ENCODE assay signal across 12 cellular contexts in genomic region chr11:65790902-65791650, GRCh38. TPM values are rescaled to one million over a fixed set of nuclear protein-coding genes. Genes with fewer than 3 reads are reported as not detected.
DNase-seq lines count a peak whose midpoint lies in the region; ATAC-seq, FAIRE-seq and TF ChIP-seq lines count a peak whose summit lies in the region.
"Had no signal": no experiment of that assay in that cellular context is flagged by ENCODE, and none has a peak within 500 bp of the region (broad histone marks: within the 10 kb centered on the region; RNA-seq: fewer than 3 reads in every experiment).

No MANE protein-coding gene starts in this region.

- peak overlapping the region; percentile 17 for H2BK15ac ChIP-seq in neuronal stem cell (ENCODE audit: low read length)

- TF ChIP-seq EP300 in GM12878 (IDR thresholded peaks at IDR 0.05; ENCODE audit: borderline replicate concordance in 1 of 2, control insufficient read depth in 1 of 2, low read depth in 2 of 2, low read length in 2 of 2): no peak

- no peak overlapping the region for H2BK120ac ChIP-seq in neuronal stem cell (ENCODE audit: low read depth, low read length)

- BruUV-seq in GM12878 (replicated peaks; lab: Mats Ljungman, UMichigan): no TSS peak

- TF ChIP-seq CTCF in GM12878 (IDR thresholded peaks at IDR 0.05 in 2 of 3, conservative IDR thresholded peaks at IDR 0.05 in 1 of 3; ENCODE audit: control insufficient read depth in 2 of 3, extremely low read depth in 1 of 3, insufficient read depth in 1 of 3, low read depth in 3 of 3, low read length in 3 of 3): no peak
- TF ChIP-seq CTCF in heart right ventricle (IDR thresholded peaks at IDR 0.05): no peak
- TF ChIP-seq CTCF in omental fat pad (IDR thresholded peaks at IDR 0.05): no peak

- H3K79me2 ChIP-seq in GM12878 (ENCODE audit: control insufficient read depth, insufficient read depth, low read length): no peaks in the 10 kb centered on the region

- H3K9ac ChIP-seq in BLaER1 treated with 17β-estradiol and CSF1 and Interleukin-3, amounts not matched to agents 10 nM and 100 nM: peak overlapping the region in 1 of 11 experiments; percentile 4; a peak in 1 of 22 replicates
- H3K9ac ChIP-seq in GM12878 (ENCODE audit: control insufficient read depth, insufficient read depth, low read length) (no peak overlapping the region), neuronal stem cell (ENCODE audit: low read depth, low read length, poor library complexity) (no peak overlapping the region)

- FAIRE-seq in GM12878 (lab: Jason Lieb, UNC): no peak

- DNase-seq in GM12878 (ENCODE audit: low read depth, low spot score) (no peak), neuronal stem cell (ENCODE audit: low spot score) (no peak), heart right ventricle (no peak), mucosa of gallbladder (ENCODE audit: low spot score) (no peak), omental fat pad (ENCODE audit: low spot score) (no peak)
- DNase-seq: activated CD4-positive, alpha-beta T cell treated with anti-CD3 and anti-CD28 coated beads, Interleukin-2, amount 10 ng/mL, durations not matched to agents 7 days and 5 days; left ventricle myocardium superior; nephron progenitor cell had no signal

- TF ChIP-seq POLR2A in GM12878 (IDR thresholded peaks at IDR 0.05; ENCODE audit: low read depth, low read length): no peak

- SMC1A ChIA-PET in GM12878 (lab: Charles Lee; ENCODE audit: uncharacterized antibody, unreplicated experiment): interaction anchor here (1.1 to 2.7 kb wide), 5 partner anchors 11 to 26 kb away, joined by 3 to 17 read pairs (median 4); no protein-coding TSS in a partner anchor

- H3K14ac ChIP-seq in neuronal stem cell (ENCODE audit: low read length): no peak overlapping the region

- no peaks in the 10 kb centered on the region for H3K9me3 ChIP-seq in BLaER1 treated with 17β-estradiol and CSF1 and Interleukin-3, amounts not matched to agents 10 nM and 100 nM (replicated peaks in 1 of 11)
- H3K9me3 ChIP-seq in GM12878 (replicated peaks; ENCODE audit: control insufficient read depth, insufficient read depth, low read length) (no peaks in the 10 kb centered on the region), neuronal stem cell (replicated peaks in 1 of 2; ENCODE audit: control insufficient read depth in 2 of 2, insufficient read depth in 1 of 2, low read depth in 1 of 2, low read length in 2 of 2) (no peaks in the 10 kb centered on the region), heart right ventricle (no peaks in the 10 kb centered on the region)
- H3K9me3 ChIP-seq: right atrium auricular region had no signal

- RAD21 ChIA-PET in GM12878 (lab: Charles Lee; ENCODE audit: unreplicated experiment): interaction anchor here (0.9 to 2.7 kb wide), 6 partner anchors 8 to 68 kb away, joined by 3 to 24 read pairs (median 6); partner anchors contain the start of gene AP5B1

- in situ Hi-C loops in GM12878 (cut with MboI): no loop called here

- no peak overlapping the region for H3K18ac ChIP-seq in neuronal stem cell (ENCODE audit: low read length)

- WGBS in GM12878 (ENCODE audit: insufficient coverage, insufficient replicate concordance, low lambda C conversion rate, missing lambda C conversion rate): 69% methylated on average over 18 of the region's 18 CpGs
- no CpG with 5 or more reads among the region's 18 CpGs for WGBS in neuronal stem cell (ENCODE audit: extremely low coverage in 2 of 2, insufficient read length in 2 of 2, insufficient replicate concordance in 1 of 2), 2 donors
- 86 to 92% methylated on average over 18 of the region's 18 CpGs for WGBS in heart right ventricle, 2 donors

- H3K4me3 ChIP-seq in BLaER1 treated with 17β-estradiol and CSF1 and Interleukin-3, amounts not matched to agents 10 nM and 100 nM: no peak overlapping the region
- no peak overlapping the region for H3K4me3 ChIP-seq in GM12878
- no peak overlapping the region for H3K4me3 ChIP-seq in neuronal stem cell (ENCODE audit: low read length in 2 of 2)
- no peak overlapping the region for H3K4me3 ChIP-seq in heart right ventricle
- H3K4me3 ChIP-seq: right atrium auricular region had no signal

- H3K4me2 ChIP-seq in BLaER1 treated with 17β-estradiol and CSF1 and Interleukin-3, amounts not matched to agents 10 nM and 100 nM: peak overlapping the region; percentile 60 to 93 (median 81)
- H3K4me2 ChIP-seq in GM12878 (ENCODE audit: control insufficient read depth, insufficient read depth): peak overlapping the region; percentile 80
- H3K4me2 ChIP-seq in neuronal stem cell (ENCODE audit: insufficient read depth, low read length, poor library complexity, severe bottlenecking): no peak overlapping the region

- no peak overlapping the region for H3K4ac ChIP-seq in neuronal stem cell (ENCODE audit: low read length)

- ATAC-seq in HG03432 (IDR thresholded peaks at IDR 0.05; ENCODE audit: unreplicated experiment) (peak; percentile 10), GM12878 (no peak), heart right ventricle (no peak), omental fat pad (ENCODE audit: low FRiP score) (no peak)
- ATAC-seq: left ventricle myocardium superior had no signal

- peak overlapping the region; percentile 71 for H2BK5ac ChIP-seq in neuronal stem cell (ENCODE audit: low read length)

- H3K27ac ChIP-seq in BLaER1 treated with 17β-estradiol and CSF1 and Interleukin-3, amounts not matched to agents 10 nM and 100 nM: no peak overlapping the region
- H3K27ac ChIP-seq in GM12878 (ENCODE audit: control insufficient read depth, insufficient read depth) (peak overlapping the region; percentile 54), neuronal stem cell (replicated peaks; ENCODE audit: low read length) (no peak overlapping the region), heart right ventricle (peak overlapping the region in 1 of 10 donors; percentile 36)
- H3K27ac ChIP-seq: right atrium auricular region had no signal

- peaks cover 0 to 27% (median 15%) of the 10 kb centered on the region in 11 experiments; a peak in 15 of 22 replicates for H4K20me1 ChIP-seq in BLaER1 treated with 17β-estradiol and CSF1 and Interleukin-3, amounts not matched to agents 10 nM and 100 nM
- no peaks in the 10 kb centered on the region for H4K20me1 ChIP-seq in GM12878 (ENCODE audit: control insufficient read depth, insufficient read depth)

- peak overlapping the region; percentile 48 for H3K23ac ChIP-seq in neuronal stem cell (ENCODE audit: low read depth, low read length, poor library complexity)

- peak overlapping the region; percentile 88 for H2AK5ac ChIP-seq in neuronal stem cell (ENCODE audit: low read depth, low read length)

- CTCF ChIA-PET in GM12878 (lab: Yijun Ruan, JAX): interaction anchor here (0.6 to 5.9 kb wide), 12 partner anchors 8 to 430 kb away, joined by 3 to 62 read pairs (median 6); partner anchors contain the start of genes AP5B1, CCDC85B, KAT5 and MUS81

- peaks cover 36 to 79% (median 47%) of the 10 kb centered on the region in 11 experiments for H3K27me3 ChIP-seq in BLaER1 treated with 17β-estradiol and CSF1 and Interleukin-3, amounts not matched to agents 10 nM and 100 nM
- H3K27me3 ChIP-seq in GM12878 (replicated peaks in 1 of 2; ENCODE audit: control insufficient read depth in 2 of 2, insufficient read depth in 2 of 2, low read length in 1 of 2) (peaks cover 5 to 9% of the 10 kb centered on the region in 2 experiments; a peak in 2 of 4 replicates), neuronal stem cell (ENCODE audit: control insufficient read depth in 3 of 3, insufficient read depth in 3 of 3, low read depth in 1 of 3, low read length in 3 of 3) (peaks cover 19 to 98% (median 37%) of the 10 kb centered on the region in 3 experiments), heart right ventricle (peaks cover 20 to 68% (median 52%) of the 10 kb centered on the region in 7 donors)

- no peak overlapping the region for H4K91ac ChIP-seq in neuronal stem cell (ENCODE audit: low read depth, low read length, poor library complexity)

- peak overlapping the region; percentile 73 for H2BK12ac ChIP-seq in neuronal stem cell (ENCODE audit: low read length)

- H2AFZ ChIP-seq in GM12878 (ENCODE audit: control insufficient read depth, low read depth, low read length): peak overlapping the region; percentile 76
- no peak overlapping the region for H2AFZ ChIP-seq in neuronal stem cell (ENCODE audit: low read length)

- H3K4me1 ChIP-seq in BLaER1 treated with 17β-estradiol and CSF1 and Interleukin-3, amounts not matched to agents 10 nM and 100 nM: peaks cover 37 to 62% (median 53%) of the 10 kb centered on the region in 10 experiments
- H3K4me1 ChIP-seq in GM12878 (ENCODE audit: control insufficient read depth, insufficient read depth, low read length) (peaks cover 30% of the 10 kb centered on the region), neuronal stem cell (ENCODE audit: control insufficient read depth in 2 of 2, insufficient read depth in 1 of 2, low read depth in 1 of 2, low read length in 2 of 2) (peaks cover 7 to 8% of the 10 kb centered on the region in 2 donors), heart right ventricle (peaks cover 7 to 31% (median 19%) of the 10 kb centered on the region in 9 donors)

- intact Hi-C loops in GM12878 (cut with micrococcal nuclease; ENCODE audit: unreplicated experiment): no loop called here
- intact Hi-C loops in heart right ventricle (cut with DNase I): no loop called here

- no peaks in the 10 kb centered on the region for H3K36me3 ChIP-seq in BLaER1 treated with 17β-estradiol and CSF1 and Interleukin-3, amounts not matched to agents 10 nM and 100 nM
- H3K36me3 ChIP-seq in GM12878 (ENCODE audit: control insufficient read depth in 2 of 2, insufficient read depth in 2 of 2, low read length in 1 of 2) (no peaks in the 10 kb centered on the region), neuronal stem cell (replicated peaks in 1 of 2; ENCODE audit: control insufficient read depth in 2 of 2, insufficient read depth in 2 of 2, low read length in 2 of 2) (no peaks in the 10 kb centered on the region), heart right ventricle (no peaks in the 10 kb centered on the region)
- H3K36me3 ChIP-seq: right atrium auricular region had no signal

- no peak overlapping the region for H4K8ac ChIP-seq in neuronal stem cell (ENCODE audit: low read depth, low read length)

- no peak for TF ChIP-seq RAD21 in GM12878 (IDR thresholded peaks at IDR 0.05; ENCODE audit: insufficient read depth, low read depth, low read length)

- POLR2A ChIA-PET in GM12878 (lab: Charles Lee): interaction anchor here (0.6 to 5.8 kb wide), 12 partner anchors 8 to 869 kb away, joined by 3 to 27 read pairs (median 4); partner anchors contain the start of genes AP5B1 and RELA

- H3K79me1 ChIP-seq in neuronal stem cell (ENCODE audit: low read depth, low read length): peaks cover 5% of the 10 kb centered on the region

RNA-seq across cellular contexts. Expression of gene OVOL1, which starts 4.2 kb away (rescaled TPM):
- 1.3 and 2.3 TPM in 2 replicates for total RNA-seq in GM12878 (2013; cell fraction: nucleolus; rRNA removed)
- total RNA-seq in GM12878 (2014; rRNA removed) (0.11 TPM in 1 of 2 replicates, not detected in the other), GM12878 (2014; rRNA removed; fragmentation: Illumina TruSeq; extraction: Trizol) (0.04 TPM in 1 of 2 replicates, not detected in the other), GM12878 (2021) (not detected in 2 replicates), heart right ventricle (not detected), mucosa of gallbladder (3.5 TPM), omental fat pad (not detected)
- not detected for polyA plus RNA-seq in GM12878 (2011; ENCODE audit: low read depth)
- polyA plus RNA-seq in GM12878 (2011; rRNA removed) (0.48 and 0.96 TPM in 2 replicates), GM12878 (2014; fragmentation: Illumina TruSeq; extraction: Trizol) (not detected in 2 replicates), GM12878 (2014; fragmentation: Nextera tagmentation; extraction: Ambion mirVana) (not detected), GM12878 (2014; rRNA removed) (0.04 and 0.09 TPM in 2 replicates), GM12878 (2016; fragmentation: Nextera tagmentation; extraction: Ambion mirVana) (not detected), heart right ventricle (not detected)
- polyA plus RNA-seq in GM12878 (2011; cell fraction: cytosol; rRNA removed): 1.3 and 1.5 TPM in 2 replicates
- 2.6 and 3.1 TPM in 2 replicates for polyA plus RNA-seq in GM12878 (2011; cell fraction: nucleus; rRNA removed)
- polyA plus RNA-seq in GM12878 (2012): 0.09 and 0.27 TPM in 2 replicates
- polyA minus RNA-seq in GM12878 (2011; rRNA and poly(A)+ RNA removed): 1.2 and 2.4 TPM in 2 replicates
- polyA minus RNA-seq in GM12878 (2011; cell fraction: cytosol; rRNA and poly(A)+ RNA removed): 0.31 and 0.53 TPM in 2 replicates
- polyA minus RNA-seq in GM12878 (2011; cell fraction: nucleus; rRNA and poly(A)+ RNA removed): 1.8 and 1.9 TPM in 2 replicates
- 0.03 TPM for polyA plus RNA-seq in neuronal stem cell (2013, experiment 1 of 2)
- polyA plus RNA-seq in neuronal stem cell (2013, experiment 2 of 2): 0.01 TPM
- total RNA-seq: activated CD4-positive, alpha-beta T cell treated with anti-CD3 and anti-CD28 coated beads, Interleukin-2, amount 10 ng/mL, durations not matched to agents 7 days and 5 days; left ventricle myocardium superior; right atrium auricular region had no signal
- polyA plus RNA-seq: CD14-positive monocyte had no signal

RNA-seq across cellular contexts. Expression of gene AP5B1, which starts 10.3 kb away (rescaled TPM):
- total RNA-seq in GM12878 (2013; cell fraction: nucleolus; rRNA removed): 20.5 and 23.5 TPM in 2 replicates
- total RNA-seq in GM12878 (2014; rRNA removed): 7.0 and 9.1 TPM in 2 replicates
- total RNA-seq in GM12878 (2014; rRNA removed; fragmentation: Illumina TruSeq; extraction: Trizol): 2.3 and 2.7 TPM in 2 replicates
- 12.2 and 13.1 TPM in 2 replicates for total RNA-seq in GM12878 (2021)
- polyA plus RNA-seq in GM12878 (2011; ENCODE audit: low read depth): 3.1 TPM
- polyA plus RNA-seq in GM12878 (2011; rRNA removed): 3.0 and 4.7 TPM in 2 replicates
- 7.1 and 9.5 TPM in 2 replicates for polyA plus RNA-seq in GM12878 (2011; cell fraction: cytosol; rRNA removed)
- polyA plus RNA-seq in GM12878 (2011; cell fraction: nucleus; rRNA removed): 27.2 and 28.1 TPM in 2 replicates
- 5.8 and 5.9 TPM in 2 replicates for polyA plus RNA-seq in GM12878 (2012)
- 1.4 and 1.9 TPM in 2 replicates for polyA plus RNA-seq in GM12878 (2014; fragmentation: Illumina TruSeq; extraction: Trizol)
- polyA plus RNA-seq in GM12878 (2014; fragmentation: Nextera tagmentation; extraction: Ambion mirVana): under 1 TPM; 0.47 to 0.55 TPM
- polyA plus RNA-seq in GM12878 (2014; rRNA removed): 7.6 and 8.2 TPM in 2 replicates
- polyA plus RNA-seq in GM12878 (2016; fragmentation: Nextera tagmentation; extraction: Ambion mirVana): 1 to 10 TPM; 4.9 to 8.5 TPM
- 7.8 and 15.0 TPM in 2 replicates for polyA minus RNA-seq in GM12878 (2011; rRNA and poly(A)+ RNA removed)
- 7.2 and 7.9 TPM in 2 replicates for polyA minus RNA-seq in GM12878 (2011; cell fraction: cytosol; rRNA and poly(A)+ RNA removed)
- 15.8 and 21.7 TPM in 2 replicates for polyA minus RNA-seq in GM12878 (2011; cell fraction: nucleus; rRNA and poly(A)+ RNA removed)
- polyA plus RNA-seq in neuronal stem cell (2013, experiment 1 of 2): 4.0 TPM
- polyA plus RNA-seq in neuronal stem cell (2013, experiment 2 of 2): 4.1 TPM
- 10 to 100 TPM in 1 of 10 donors, 1 to 10 TPM in 9; 6.1 to 12.8 (median 7.4) TPM for total RNA-seq in heart right ventricle
- polyA plus RNA-seq in heart right ventricle: 1 to 10 TPM; 5.0 to 5.1 TPM
- total RNA-seq in mucosa of gallbladder: 22.2 TPM
- total RNA-seq in omental fat pad: 10 to 100 TPM; 15.4 to 32.8 (median 30.9) TPM

RNA-seq across cellular contexts. Expression of gene SNX32, which starts 42.7 kb away (rescaled TPM):
- 0.51 and 0.54 TPM in 2 replicates for total RNA-seq in GM12878 (2013; cell fraction: nucleolus; rRNA removed)
- 0.11 and 0.54 TPM in 2 replicates for total RNA-seq in GM12878 (2014; rRNA removed)
- not detected in 2 replicates for total RNA-seq in GM12878 (2014; rRNA removed; fragmentation: Illumina TruSeq; extraction: Trizol)
- total RNA-seq in GM12878 (2021): 0.16 and 0.41 TPM in 2 replicates
- 0.96 TPM for polyA plus RNA-seq in GM12878 (2011; ENCODE audit: low read depth)
- polyA plus RNA-seq in GM12878 (2011; rRNA removed): 0.05 TPM in 1 of 2 replicates, not detected in the other
- polyA plus RNA-seq in GM12878 (2011; cell fraction: cytosol; rRNA removed): 0.08 and 0.10 TPM in 2 replicates
- 0.57 and 0.93 TPM in 2 replicates for polyA plus RNA-seq in GM12878 (2011; cell fraction: nucleus; rRNA removed)
- polyA plus RNA-seq in GM12878 (2012): 1.5 TPM in 2 replicates
- polyA plus RNA-seq in GM12878 (2014; fragmentation: Illumina TruSeq; extraction: Trizol): 0.21 TPM in 1 of 2 replicates, not detected in the other
- under 1 TPM; 0.04 to 0.06 TPM for polyA plus RNA-seq in GM12878 (2014; fragmentation: Nextera tagmentation; extraction: Ambion mirVana)
- 0.10 and 0.36 TPM in 2 replicates for polyA plus RNA-seq in GM12878 (2014; rRNA removed)
- 1 to 10 TPM in 1 of 2 experiments, under 1 TPM in 1; 0.67 to 1.5 TPM for polyA plus RNA-seq in GM12878 (2016; fragmentation: Nextera tagmentation; extraction: Ambion mirVana)
- not detected in 2 replicates for polyA minus RNA-seq in GM12878 (2011; rRNA and poly(A)+ RNA removed)
- not detected in 2 replicates for polyA minus RNA-seq in GM12878 (2011; cell fraction: cytosol; rRNA and poly(A)+ RNA removed)
- 0.19 and 0.24 TPM in 2 replicates for polyA minus RNA-seq in GM12878 (2011; cell fraction: nucleus; rRNA and poly(A)+ RNA removed)
- 3.0 TPM for polyA plus RNA-seq in neuronal stem cell (2013, experiment 1 of 2)
- polyA plus RNA-seq in neuronal stem cell (2013, experiment 2 of 2): 3.3 TPM
- total RNA-seq in heart right ventricle: under 1 TPM in 5 of 10 donors, not detected in 5; 0.13 to 0.32 (median 0.21) TPM
- under 1 TPM; 0.51 to 0.58 TPM for polyA plus RNA-seq in heart right ventricle
- 1.4 TPM for total RNA-seq in mucosa of gallbladder
- total RNA-seq in omental fat pad: 1 to 10 TPM in 2 of 4 donors, under 1 TPM in 2; 0.79 to 1.6 (median 1.1) TPM
- total RNA-seq: left ventricle myocardium superior had no signal
